ENCODE assay signal across 8 cellular contexts in genomic region chr21:38219049-38219628, GRCh38. TPM values are rescaled to one million over a fixed set of nuclear protein-coding genes. Genes with fewer than 3 reads are reported as not detected.
A peak's percentile ranks its signal among the peaks of the same experiment; 100 is the strongest.
DNase-seq lines count a peak whose midpoint lies in the region; ATAC-seq, FAIRE-seq and TF ChIP-seq lines count a peak whose summit lies in the region.

No MANE protein-coding gene starts in this region.

- H4K20me1 ChIP-seq in endothelial cell of umbilical vein (replicated peaks; ENCODE audit: control insufficient read depth, extremely low read depth, insufficient read depth, low read length): no peaks in the 10 kb centered on the region

- no peak overlapping the region for H3K4me3 Mint-ChIP-seq in activated CD8-positive, alpha-beta T cell treated with anti-CD3 and anti-CD28 coated beads, Interleukin-2, amount 10 ng/mL, durations not matched to agents 7 days and 5 days
- no peak overlapping the region for H3K4me3 Mint-ChIP-seq in mesothelial cell of epicardium

- H3K36me3 Mint-ChIP-seq in activated CD8-positive, alpha-beta T cell treated with anti-CD3 and anti-CD28 coated beads, Interleukin-2, amount 10 ng/mL, durations not matched to agents 7 days and 5 days (ENCODE audit: low read depth): no peaks in the 10 kb centered on the region
- peaks cover 1% of the 10 kb centered on the region for H3K36me3 Mint-ChIP-seq in mesothelial cell of epicardium

- no peak overlapping the region for H3K9ac ChIP-seq in endothelial cell of umbilical vein (replicated peaks; ENCODE audit: extremely low read depth, insufficient read depth, low read length)

- H3K9me3 Mint-ChIP-seq in activated CD8-positive, alpha-beta T cell treated with anti-CD3 and anti-CD28 coated beads, Interleukin-2, amount 10 ng/mL, durations not matched to agents 7 days and 5 days (ENCODE audit: insufficient read depth): no peaks in the 10 kb centered on the region
- peaks cover 37% of the 10 kb centered on the region for H3K9me3 Mint-ChIP-seq in mesothelial cell of epicardium

- no TSS peak for BruUV-seq in endothelial cell of umbilical vein (replicated peaks; lab: Mats Ljungman, UMichigan)

- H3K9me1 ChIP-seq in endothelial cell of umbilical vein (replicated peaks; ENCODE audit: control insufficient read depth, extremely low read depth, insufficient read depth, low read length): no peaks in the 10 kb centered on the region

- H3K4me1 Mint-ChIP-seq in activated CD8-positive, alpha-beta T cell treated with anti-CD3 and anti-CD28 coated beads, Interleukin-2, amount 10 ng/mL, durations not matched to agents 7 days and 5 days (ENCODE audit: low read depth): no peaks in the 10 kb centered on the region
- H3K4me1 Mint-ChIP-seq in mesothelial cell of epicardium: peaks cover 6% of the 10 kb centered on the region

- CTCF ChIA-PET in activated CD8-positive, alpha-beta T cell treated with anti-CD3 and anti-CD28 coated beads, Interleukin-2, amount 10 ng/mL, durations not matched to agents 7 days and 5 days (lab: Charles Lee): interaction anchor here (0.7 to 5.1 kb wide), 12 partner anchors 9 to 136 kb away, joined by 3 to 49 read pairs (median 4); no protein-coding TSS in a partner anchor
- CTCF ChIA-PET in endothelial cell of umbilical vein (lab: Charles Lee): interaction anchor here (0.6 to 8.8 kb wide), 41 partner anchors 9 to 507 kb away, joined by 3 to 386 read pairs (median 5); no protein-coding TSS in a partner anchor

- TF ChIP-seq CTCF in endothelial cell of umbilical vein (IDR thresholded peaks at IDR 0.05; ENCODE audit: extremely low read depth in 1 of 2, insufficient read depth in 1 of 2, low read depth in 1 of 2, low read length in 2 of 2) (peak; percentile 87 to 91), mesothelial cell of epicardium (IDR thresholded peaks at IDR 0.05; ENCODE audit: unreplicated experiment) (peak; percentile 90)

- DNase-seq in DMS153 treated with DMSO at 0.1 percent for 48 hours (lab: John Stamatoyannopoulos, UW; ENCODE audit: unreplicated experiment) (peak; percentile 91), NCI-H82 treated with DMSO at 0.1 percent for 48 hours (lab: John Stamatoyannopoulos, UW; ENCODE audit: unreplicated experiment) (peak; percentile 45), endothelial cell of umbilical vein (ENCODE audit: low read depth, low spot score) (peak; percentile 87), mesothelial cell of epicardium (ENCODE audit: low spot score in 2 of 2, unreplicated experiment in 2 of 2) (peak; percentile 41 to 65)
- peak; percentile 67 for DNase-seq in activated CD8-positive, alpha-beta T cell treated with anti-CD3 and anti-CD28 coated beads, Interleukin-2, amount 10 ng/mL, durations not matched to agents 7 days and 5 days
- DNase-seq in stimulated activated CD8-positive, alpha-beta memory T cell treated with anti-CD3 and anti-CD28 coated beads, Interleukin-7, amount 100 ng/mL, for 24 hours (ENCODE audit: low read depth): peak; percentile 39

- peaks cover 7% of the 10 kb centered on the region for H3K4me1 ChIP-seq in endothelial cell of umbilical vein (ENCODE audit: control insufficient read depth, extremely low read depth, insufficient read depth, low read length)

- ATAC-seq in HG03432 (IDR thresholded peaks at IDR 0.05; ENCODE audit: unreplicated experiment): peak; percentile 48
- ATAC-seq in activated CD8-positive, alpha-beta T cell treated with anti-CD3 and anti-CD28 coated beads, Interleukin-2, amount 10 ng/mL, durations not matched to agents 7 days and 5 days: peak; percentile 58
- no peak for ATAC-seq in HG03175 (IDR thresholded peaks at IDR 0.05; ENCODE audit: unreplicated experiment)

- peak; percentile 89 for FAIRE-seq in endothelial cell of umbilical vein (lab: Jason Lieb, UNC)

- no peak overlapping the region for H3K27ac Mint-ChIP-seq in activated CD8-positive, alpha-beta T cell treated with anti-CD3 and anti-CD28 coated beads, Interleukin-2, amount 10 ng/mL, durations not matched to agents 7 days and 5 days
- H3K27ac Mint-ChIP-seq in mesothelial cell of epicardium: no peak overlapping the region

- no peak for TF ChIP-seq POLR2A in endothelial cell of umbilical vein (IDR thresholded peaks at IDR 0.05; ENCODE audit: low read depth, low read length)

- no peaks in the 10 kb centered on the region for H3K79me2 ChIP-seq in endothelial cell of umbilical vein (ENCODE audit: control insufficient read depth, insufficient read depth, low read length)

- H3K27ac ChIP-seq in endothelial cell of umbilical vein (ENCODE audit: insufficient read depth, low read depth, low read length): no peak overlapping the region

- no peaks in the 10 kb centered on the region for H3K36me3 ChIP-seq in endothelial cell of umbilical vein (ENCODE audit: control insufficient read depth in 2 of 2, extremely low read depth in 1 of 2, insufficient read depth in 2 of 2, low read length in 2 of 2)

- H3K27me3 Mint-ChIP-seq in activated CD8-positive, alpha-beta T cell treated with anti-CD3 and anti-CD28 coated beads, Interleukin-2, amount 10 ng/mL, durations not matched to agents 7 days and 5 days (ENCODE audit: low read depth): peaks cover 5% of the 10 kb centered on the region
- H3K27me3 Mint-ChIP-seq in mesothelial cell of epicardium (ENCODE audit: low read depth): no peaks in the 10 kb centered on the region

- peak overlapping the region; percentile 13 for H3K4me2 ChIP-seq in endothelial cell of umbilical vein (ENCODE audit: insufficient read depth, low read length)

- intact Hi-C loops in endothelial cell of umbilical vein (cut with micrococcal nuclease): loop anchor here (1.0 kb wide), 6 partner anchors 20 to 137 kb away; no protein-coding TSS in a partner anchor

- POLR2A ChIA-PET in activated CD8-positive, alpha-beta T cell treated with anti-CD3 and anti-CD28 coated beads, Interleukin-2, amount 10 ng/mL, durations not matched to agents 7 days and 5 days (lab: Charles Lee): no interaction called here
- POLR2A ChIA-PET in endothelial cell of umbilical vein (lab: Charles Lee): no interaction called here

- no peaks in the 10 kb centered on the region for H3K9me3 ChIP-seq in endothelial cell of umbilical vein (replicated peaks; ENCODE audit: control insufficient read depth, insufficient read depth, low read length)

- no peak overlapping the region for H3K4me3 ChIP-seq in endothelial cell of umbilical vein (replicated peaks in 1 of 3; ENCODE audit: insufficient read depth in 1 of 3, low read depth in 1 of 3, low read length in 3 of 3)

- peak overlapping the region; percentile 32 for H2AFZ ChIP-seq in endothelial cell of umbilical vein (ENCODE audit: low read depth, low read length)

- no peaks in the 10 kb centered on the region for H3K27me3 ChIP-seq in endothelial cell of umbilical vein (ENCODE audit: control insufficient read depth in 2 of 2, insufficient read depth in 2 of 2, low read length in 2 of 2)

- dilution Hi-C loops in endothelial cell of umbilical vein (cut with MboI; ENCODE audit: extremely low pct_ligation_motif_present, low sequenced_read_pairs): no loop called here

TF ChIP-seq in endothelial cell of umbilical vein, 7 proteins besides CTCF, POLR2A, EP300 and RAD21:
- TF ChIP-seq MAX (IDR thresholded peaks at IDR 0.05; ENCODE audit: insufficient read depth, insufficient read length) (no peak), GATA2 (IDR thresholded peaks at IDR 0.05; ENCODE audit: insufficient read depth, insufficient read length, low read depth, low read length) (peak; percentile 19), JUN (IDR thresholded peaks at IDR 0.05; ENCODE audit: borderline replicate concordance, insufficient read depth, insufficient read length, low read depth) (no peak), POLR2AphosphoS5 (IDR thresholded peaks at IDR 0.05; ENCODE audit: insufficient read depth, low read depth, low read length) (no peak)

RNA-seq across cellular contexts. Expression of gene KCNJ15, which starts 37.7 kb away (rescaled TPM):
- total RNA-seq in activated CD8-positive, alpha-beta T cell treated with anti-CD3 and anti-CD28 coated beads, Interleukin-2, amount 10 ng/mL, durations not matched to agents 7 days and 5 days: not detected
- total RNA-seq in endothelial cell of umbilical vein: 1.4 and 1.5 TPM in 2 replicates
- 1.5 and 2.4 TPM in 2 replicates for polyA plus RNA-seq in endothelial cell of umbilical vein
- 1.5 and 1.7 TPM in 2 replicates for polyA plus RNA-seq in endothelial cell of umbilical vein (2011; cell fraction: cytosol; rRNA removed)
- polyA plus RNA-seq in endothelial cell of umbilical vein (2011; cell fraction: nucleus; rRNA removed): 0.55 and 0.63 TPM in 2 replicates
- 0.16 and 0.37 TPM in 2 replicates for polyA plus RNA-seq in endothelial cell of umbilical vein (2012)
- polyA minus RNA-seq in endothelial cell of umbilical vein: 1.0 and 5.6 TPM in 2 replicates
- polyA minus RNA-seq in endothelial cell of umbilical vein (2011; cell fraction: cytosol; rRNA and poly(A)+ RNA removed): not detected
- polyA minus RNA-seq in endothelial cell of umbilical vein (2011; cell fraction: nucleus; rRNA and poly(A)+ RNA removed): 0.14 and 1.2 TPM in 2 replicates
- 0.70 to 1.9 TPM (median 1.1 TPM) in 3 replicates for total RNA-seq in mesothelial cell of epicardium

Comparison
In these comparisons a context has a peak if more than half of its experiments do, and no peak if none do; other contexts are left out.
1. DNase-seq: peak in every context shown above with its lines; median percentile 91 in DMS153 treated with DMSO at 0.1 percent for 48 hours; 87 in endothelial cell of umbilical vein; 67 in activated CD8-positive, alpha-beta T cell treated with anti-CD3 and anti-CD28 coated beads, Interleukin-2, amount 10 ng/mL, durations not matched to agents 7 days and 5 days; 53 in mesothelial cell of epicardium; 45 in NCI-H82 treated with DMSO at 0.1 percent for 48 hours; 39 in stimulated activated CD8-positive, alpha-beta memory T cell treated with anti-CD3 and anti-CD28 coated beads, Interleukin-7, amount 100 ng/mL, for 24 hours.